10 cellular contexts compared by ENCODE assay signal in the genomic region with DNA sequence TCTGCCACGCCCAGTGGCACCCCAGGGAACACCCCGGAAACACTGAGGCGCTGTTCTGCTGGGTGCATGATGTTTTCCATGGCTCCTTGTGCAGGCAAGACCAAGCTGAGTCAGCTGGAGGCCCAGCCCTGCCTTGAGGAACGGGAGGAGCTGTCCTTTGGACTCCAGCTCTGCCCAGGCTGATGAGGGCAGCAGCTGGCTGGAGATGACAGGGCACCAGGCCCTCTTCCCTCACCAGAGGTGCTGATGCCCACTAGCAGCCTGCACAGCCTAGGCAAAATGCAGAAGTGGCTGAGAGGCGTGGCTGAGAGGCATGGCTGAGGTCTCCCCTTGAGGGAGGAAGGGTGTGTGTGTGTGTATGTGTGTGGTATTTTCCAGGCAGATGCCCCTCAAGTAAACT. TPM values are rescaled to one million over a fixed set of nuclear protein-coding genes. Genes with fewer than 3 reads are reported as not detected.
DNase-seq lines count a peak whose midpoint lies in the region; TF ChIP-seq lines count a peak whose summit lies in the region.
"Had no signal": no experiment of that assay in that cellular context is flagged by ENCODE, and none has a peak within 500 bp of the region (broad histone marks: within the 10 kb centered on the region; RNA-seq: fewer than 3 reads in every experiment).

No MANE protein-coding gene starts in this region.

- H3K9ac ChIP-seq in duodenal mucosa (ENCODE audit: low read depth in 1 of 2, low read length in 2 of 2) = peak overlapping the region; percentile 84 to 93

- DNase-seq in EL (peak; percentile 46), NCI-H69 (lab: John Stamatoyannopoulos, UW) (peak; percentile 27), osteoblast (ENCODE audit: insufficient read length, low spot score, missing footprints) (peak; percentile 97), activated gamma-delta T cell treated with Interleukin-2 at 50 U/mL for 16 hours (no peak), HAP-1 (ENCODE audit: low spot score in 2 of 2) (no peak), ovary (no peak), SHP77 treated with DMSO at 0.1 percent for 48 hours (lab: John Stamatoyannopoulos, UW) (no peak)
- DNase-seq: activated gamma-delta T cell had no signal

- H3K4me3 ChIP-seq in duodenal mucosa (ENCODE audit: low read depth in 1 of 2, low read length in 2 of 2) (peak overlapping the region; percentile 72 to 81), osteoblast (ENCODE audit: insufficient read depth, low read length) (no peak overlapping the region), HAP-1 (no peak overlapping the region), ovary (no peak overlapping the region)
- H3K4me3 ChIP-seq: SK-N-MC had no signal

- intact Hi-C loops in ovary (cut with DNase I) = no loop called here

- H3K36me3 ChIP-seq in duodenal mucosa (ENCODE audit: control insufficient read depth in 1 of 2, insufficient read depth in 2 of 2, low read length in 2 of 2) (no peaks in the 10 kb centered on the region), osteoblast (ENCODE audit: insufficient read depth, low read length) (no peaks in the 10 kb centered on the region), HAP-1 (replicated peaks) (no peaks in the 10 kb centered on the region), ovary (no peaks in the 10 kb centered on the region)

- 81 to 90% (median 90%) methylated on average over 5 of the region's 5 CpGs for WGBS in ovary, 3 donors

- no peaks in the 10 kb centered on the region for H4K20me1 ChIP-seq in osteoblast (ENCODE audit: insufficient read depth, low read length)

- in situ Hi-C loops in HAP-1 (cut with MboI; ENCODE audit: low sequenced_read_pairs) = no loop called here

- H3K79me2 ChIP-seq in osteoblast (ENCODE audit: insufficient read depth, low read length) = no peaks in the 10 kb centered on the region

- TF ChIP-seq EP300 in ovary (IDR thresholded peaks at IDR 0.05) = no peak

- peaks cover 0 to 9% of the 10 kb centered on the region in 2 donors for H3K27me3 ChIP-seq in duodenal mucosa (ENCODE audit: control insufficient read depth in 1 of 2, insufficient read depth in 2 of 2, low read length in 2 of 2)
- H3K27me3 ChIP-seq in osteoblast (ENCODE audit: insufficient read depth, low read length) = no peaks in the 10 kb centered on the region
- no peaks in the 10 kb centered on the region for H3K27me3 ChIP-seq in HAP-1 (ENCODE audit: low read depth)
- H3K27me3 ChIP-seq in ovary = no peaks in the 10 kb centered on the region

- H3K4me1 ChIP-seq in duodenal mucosa (ENCODE audit: control insufficient read depth in 1 of 2, insufficient read depth in 2 of 2, low read length in 2 of 2) = peaks cover 37 to 38% of the 10 kb centered on the region in 2 donors
- H3K4me1 ChIP-seq in osteoblast (ENCODE audit: insufficient read depth, low read length) = peaks cover 41% of the 10 kb centered on the region
- peaks cover 23% of the 10 kb centered on the region for H3K4me1 ChIP-seq in HAP-1
- peaks cover 5% of the 10 kb centered on the region for H3K4me1 ChIP-seq in ovary (ENCODE audit: insufficient read depth)

- no peak for TF ChIP-seq POLR2A in ovary (IDR thresholded peaks at IDR 0.05)

- H3K9me3 ChIP-seq in duodenal mucosa (ENCODE audit: control insufficient read depth in 1 of 2, low read length in 2 of 2) (no peaks in the 10 kb centered on the region), osteoblast (ENCODE audit: low read depth, low read length) (no peaks in the 10 kb centered on the region), HAP-1 (no peaks in the 10 kb centered on the region), ovary (no peaks in the 10 kb centered on the region)

- TF ChIP-seq CTCF in osteoblast (IDR thresholded peaks at IDR 0.05; ENCODE audit: extremely low read depth, low read depth, low read length) (no peak), ovary (IDR thresholded peaks at IDR 0.05) (no peak)

- peak overlapping the region; percentile 84 for H3K27ac ChIP-seq in duodenal mucosa (ENCODE audit: low read depth, low read length)
- no peak overlapping the region for H3K27ac ChIP-seq in osteoblast (ENCODE audit: low read depth, low read length)
- no peak overlapping the region for H3K27ac ChIP-seq in ovary

- no peak overlapping the region for H2AFZ ChIP-seq in osteoblast (ENCODE audit: low read length)

- no peak overlapping the region for H3K4me2 ChIP-seq in osteoblast (ENCODE audit: insufficient read depth, low read length)

RNA-seq across cellular contexts. Expression of gene C6orf132, which starts 2.4 kb away (rescaled TPM):
- total RNA-seq in osteoblast (2.9 TPM in 2 replicates), ovary (10 to 100 TPM in 1 of 7 donors, 1 to 10 TPM in 3, under 1 TPM in 3; 0.05 to 14.1 (median 1.1) TPM)
- polyA plus RNA-seq in ovary = 1 to 10 TPM in 1 of 2 donors, under 1 TPM in 1; 0.34 to 3.0 TPM

RNA-seq across cellular contexts. Expression of gene GUCA1A, which starts 33.1 kb away (rescaled TPM):
- total RNA-seq in osteoblast (not detected in 2 replicates), ovary (not detected)
- polyA plus RNA-seq in ovary = under 1 TPM in 1 of 2 donors, not detected in 1; 0.06 TPM

RNA-seq across cellular contexts. Expression of gene GUCA1B, which starts 54.7 kb away (rescaled TPM):
- 0.72 TPM in 1 of 2 replicates, not detected in the other for total RNA-seq in osteoblast
- total RNA-seq in ovary = 1 to 10 TPM in 5 of 7 donors, under 1 TPM in 1, not detected in 1; 0.34 to 2.9 (median 1.5) TPM
- polyA plus RNA-seq in ovary = 1 to 10 TPM in 1 of 2 donors, under 1 TPM in 1; 0.40 to 1.3 TPM

Comparison
In these comparisons a context has a peak if more than half of its experiments do, and no peak if none do; other contexts are left out.
1. DNase-seq: peak in EL (single experiment), NCI-H69 (single experiment) and osteoblast (single experiment); none in activated gamma-delta T cell treated with Interleukin-2 at 50 U/mL for 16 hours (single experiment), HAP-1 (0 of 2), ovary (0 of 5) and SHP77 treated with DMSO at 0.1 percent for 48 hours (single experiment).
2. H3K4me3 ChIP-seq: peak in duodenal mucosa (2 of 2); none in osteoblast (single experiment), HAP-1 (single experiment) and ovary (single experiment).